ENCODE assay signal across 1 cellular context in genomic region chr12:53098982-53099651, GRCh38.
TF ChIP-seq lines count a peak whose summit lies in the region.

No MANE protein-coding gene starts in this region.

TF ChIP-seq in K562, 482 proteins besides CTCF, POLR2A, EP300 and RAD21 (continued from another document and continues in another):
- peak; percentile 83 for TF ChIP-seq ETV1 (tag; conservative IDR thresholded peaks at IDR 0.05; ENCODE audit: low read depth)
- TF ChIP-seq LCOR (CRISPR knock-in tag; IDR thresholded peaks at IDR 0.05): 0 out of 2 replicates have a peak, but pooled peaks have one; percentile 31
- TF ChIP-seq TAL1 (IDR thresholded peaks at IDR 0.05): no peak
- TF ChIP-seq ZNF232 (CRISPR knock-in tag; IDR thresholded peaks at IDR 0.05): no peak
- TF ChIP-seq NCOR1 (IDR thresholded peaks at IDR 0.05): no peak; the same call in 1 of the 2 replicates
- peak; percentile 37 for TF ChIP-seq FOS (IDR thresholded peaks at IDR 0.05; ENCODE audit: extremely low read depth, insufficient read length)
- TF ChIP-seq HEY1 (CRISPR knock-in tag; IDR thresholded peaks at IDR 0.05; ENCODE audit: borderline replicate concordance): no peak
- no peak for TF ChIP-seq HDAC6 (IDR thresholded peaks at IDR 0.05; ENCODE audit: low read depth, low read length)
- TF ChIP-seq SREBF2 (CRISPR knock-in tag; IDR thresholded peaks at IDR 0.05): no peak
- TF ChIP-seq PTBP1 (IDR thresholded peaks at IDR 0.05; ENCODE audit: low read depth, low read length): no peak
- TF ChIP-seq ZBTB11 (CRISPR knock-in tag; IDR thresholded peaks at IDR 0.05): no peak
- TF ChIP-seq POU5F1 (IDR thresholded peaks at IDR 0.05; ENCODE audit: borderline replicate concordance, low read depth, low read length, partially characterized antibody): no peak
- no peak for TF ChIP-seq ZFP30 (CRISPR knock-in tag; IDR thresholded peaks at IDR 0.05; ENCODE audit: borderline replicate concordance)
- TF ChIP-seq ARID1B (IDR thresholded peaks at IDR 0.05): peak; percentile 69
- peak; percentile 56 for TF ChIP-seq SMARCE1 (IDR thresholded peaks at IDR 0.05)
- no peak for TF ChIP-seq CHD2 (IDR thresholded peaks at IDR 0.05; ENCODE audit: low read depth, low read length)
- no peak for TF ChIP-seq MAFG (tag; conservative IDR thresholded peaks at IDR 0.05)
- no peak for TF ChIP-seq NR1H2 (CRISPR knock-in tag; IDR thresholded peaks at IDR 0.05)
- TF ChIP-seq TAF7 (tag; IDR thresholded peaks at IDR 0.05): no peak
- no peak for TF ChIP-seq ZNF280B (CRISPR knock-in tag; IDR thresholded peaks at IDR 0.05)
- no peak for TF ChIP-seq KAT2B (IDR thresholded peaks at IDR 0.05; ENCODE audit: low read depth, low read length)
- no peak for TF ChIP-seq HDAC3 (IDR thresholded peaks at IDR 0.05; ENCODE audit: borderline replicate concordance, partially characterized antibody)
- peak; percentile 17; the same call in 1 of the 2 replicates for TF ChIP-seq TOE1 (IDR thresholded peaks at IDR 0.05; ENCODE audit: borderline replicate concordance)
- TF ChIP-seq TOE1 (CRISPR knock-in tag; IDR thresholded peaks at IDR 0.05; ENCODE audit: borderline replicate concordance, low read depth): no peak
- no peak for TF ChIP-seq RAD51 (IDR thresholded peaks at IDR 0.05; ENCODE audit: borderline replicate concordance, low read depth)
- no peak for TF ChIP-seq SAP30 (IDR thresholded peaks at IDR 0.05; ENCODE audit: borderline replicate concordance, insufficient read depth, low read depth, low read length, poor library complexity, severe bottlenecking)
- TF ChIP-seq SOX6 (IDR thresholded peaks at IDR 0.05): no peak
- TF ChIP-seq HOXB6 (CRISPR knock-in tag; IDR thresholded peaks at IDR 0.05; ENCODE audit: borderline replicate concordance): no peak
- 0 out of 2 replicates have a peak, but pooled peaks have one; percentile 30 for TF ChIP-seq TCF7L2 (IDR thresholded peaks at IDR 0.05; ENCODE audit: low read depth, low read length)
- no peak for TF ChIP-seq MITF (IDR thresholded peaks at IDR 0.05)
- peak in 1 of 2 experiments; percentile 52; a peak in 1 of 3 replicates for TF ChIP-seq CBX3 (IDR thresholded peaks at IDR 0.05; ENCODE audit: borderline replicate concordance in 1 of 2, low read length in 2 of 2)
- TF ChIP-seq RCOR1 (IDR thresholded peaks at IDR 0.05; ENCODE audit: borderline replicate concordance in 1 of 2, low read depth in 2 of 2, low read length in 2 of 2): peak in 1 of 2 experiments; percentile 67; a peak in 1 of 4 replicates
- no peak for TF ChIP-seq TFAM (CRISPR knock-in tag; conservative IDR thresholded peaks at IDR 0.05)
- no peak for TF ChIP-seq ZNF449 (CRISPR knock-in tag; IDR thresholded peaks at IDR 0.05)
- TF ChIP-seq CREB1 (IDR thresholded peaks at IDR 0.05): no peak
- no peak; the same call in 1 of the 2 replicates for TF ChIP-seq CREB1 (CRISPR knock-in tag; IDR thresholded peaks at IDR 0.05)
- no peak for TF ChIP-seq RERE (CRISPR knock-in tag; IDR thresholded peaks at IDR 0.05; ENCODE audit: borderline replicate concordance)
- TF ChIP-seq BDP1 (IDR thresholded peaks at IDR 0.05; ENCODE audit: insufficient read depth, insufficient read length): no peak
- peak; percentile 76; the same call in 1 of the 2 replicates for TF ChIP-seq MYNN (IDR thresholded peaks at IDR 0.05)
- no peak for TF ChIP-seq MYNN (CRISPR knock-in tag; IDR thresholded peaks at IDR 0.05)
- TF ChIP-seq NKRF (IDR thresholded peaks at IDR 0.05; ENCODE audit: borderline replicate concordance): no peak
- no peak for TF ChIP-seq ZNF324 (CRISPR knock-in tag; IDR thresholded peaks at IDR 0.05)
- TF ChIP-seq GABPB2 (CRISPR knock-in tag; conservative IDR thresholded peaks at IDR 0.05): no peak
- peak; percentile 60 for TF ChIP-seq CEBPB (tag; IDR thresholded peaks at IDR 0.05)
- no peak for TF ChIP-seq ELK3 (CRISPR knock-in tag; IDR thresholded peaks at IDR 0.05)
- TF ChIP-seq RBM14 (IDR thresholded peaks at IDR 0.05; ENCODE audit: borderline replicate concordance, insufficient read depth, low read depth, low read length): no peak
- peak; percentile 59 for TF ChIP-seq MYC (IDR thresholded peaks at IDR 0.05; ENCODE audit: low read depth, low read length)
- TF ChIP-seq MYC (CRISPR knock-in tag; IDR thresholded peaks at IDR 0.05; ENCODE audit: borderline replicate concordance, low read depth): 0 out of 2 replicates have a peak, but pooled peaks have one; percentile 36
- peak; percentile 91 for TF ChIP-seq JUND (IDR thresholded peaks at IDR 0.05; ENCODE audit: borderline replicate concordance, low read depth, low read length)
- peak; percentile 90; the same call in 2 of the 3 replicates for TF ChIP-seq JUND (tag; IDR thresholded peaks at IDR 0.05; ENCODE audit: borderline replicate concordance, low read depth, low read length)
- TF ChIP-seq DNMT1 (IDR thresholded peaks at IDR 0.05): no peak
- TF ChIP-seq MAX (CRISPR knock-in tag; IDR thresholded peaks at IDR 0.05): peak; percentile 28; the same call in 1 of the 2 replicates
- no peak for TF ChIP-seq PHF20 (IDR thresholded peaks at IDR 0.05; ENCODE audit: partially characterized antibody)
- TF ChIP-seq L3MBTL2 (IDR thresholded peaks at IDR 0.05): 0 out of 2 replicates have a peak, but pooled peaks have one; percentile 20
- no peak for TF ChIP-seq MAFF (IDR thresholded peaks at IDR 0.05; ENCODE audit: low read length)
- no peak for TF ChIP-seq EZH2 (IDR thresholded peaks at IDR 0.05; ENCODE audit: borderline replicate concordance, low read depth, low read length)
- no peak for TF ChIP-seq ELF1 (tag; IDR thresholded peaks at IDR 0.05)
- no peak for TF ChIP-seq ZNF583 (CRISPR knock-in tag; IDR thresholded peaks at IDR 0.05)
- no peak for TF ChIP-seq ZNF197 (CRISPR knock-in tag; IDR thresholded peaks at IDR 0.05; ENCODE audit: low read depth)
